In genomic region chr11:116731821-116732739, GRCh38 we compare ENCODE assay signal across 11 cellular contexts. TPM values are rescaled to one million over a fixed set of nuclear protein-coding genes. Genes with fewer than 3 reads are reported as not detected.
DNase-seq lines count a peak whose midpoint lies in the region; ATAC-seq and TF ChIP-seq lines count a peak whose summit lies in the region.
"Had no signal": no experiment of that assay in that cellular context is flagged by ENCODE, and none has a peak within 500 bp of the region (broad histone marks: within the 10 kb centered on the region; RNA-seq: fewer than 3 reads in every experiment).

No MANE protein-coding gene starts in this region.

- peaks cover 0 to 2% (median 0%) of the 10 kb centered on the region in 5 experiments for H3K9me3 Mint-ChIP-seq in brain
- H3K9me3 Mint-ChIP-seq: stimulated activated naive CD8-positive, alpha-beta T cell treated with anti-CD3 and anti-CD28 coated beads, Interleukin-15, Interleukin-2, amounts not matched to agents 100 ng/mL and 50 ng/mL, for 24 hours had no signal

- H3K4me3 Mint-ChIP-seq in brain, result peak overlapping the region in 2 of 5 experiments; percentile 68 to 80

- DNase-seq in C1 segment of cervical spinal cord (lab: John Stamatoyannopoulos, UW) (peak in 8 of 14 donors; percentile 17 to 67 (median 48)), H7 (peak; percentile 74), mesenteric fat pad (ENCODE audit: low spot score) (peak; percentile 60), NCI-H1436 (lab: John Stamatoyannopoulos, UW) (no peak), SW 1271 (lab: John Stamatoyannopoulos, UW) (no peak)
- DNase-seq in stimulated activated CD4-positive, alpha-beta T cell treated with anti-CD3 and anti-CD28 coated beads, Interleukin-12 subunit alpha, Interleukin-12 subunit beta, amount 100 ng/mL, for 4 hours, result no peak

- H3K4me1 Mint-ChIP-seq in brain, result peaks cover 58% of the 10 kb centered on the region

- no peak for ATAC-seq in HG02763 (IDR thresholded peaks at IDR 0.05; ENCODE audit: unreplicated experiment)

- H3K4me3 ChIP-seq in H7 (ENCODE audit: insufficient read depth, low read depth, low read length), result peak overlapping the region; percentile 41; the same call in 1 of the 2 replicates
- H3K4me3 ChIP-seq: HAP-1 had no signal

- H3K36me3 Mint-ChIP-seq in brain, result no peaks in the 10 kb centered on the region

- H3K27ac Mint-ChIP-seq in brain, result peak overlapping the region; percentile 54 to 97 (median 95)

- peaks cover 4% of the 10 kb centered on the region for H3K27me3 Mint-ChIP-seq in brain
- H3K27me3 Mint-ChIP-seq: stimulated activated naive CD8-positive, alpha-beta T cell treated with anti-CD3 and anti-CD28 coated beads, Interleukin-15, Interleukin-2, amounts not matched to agents 100 ng/mL and 50 ng/mL, for 24 hours had no signal

- no peaks in the 10 kb centered on the region for H3K36me3 ChIP-seq in H7 (replicated peaks; ENCODE audit: control insufficient read depth, insufficient read depth, low read length)
- H3K36me3 ChIP-seq: BE2C, HAP-1 had no signal

- H3K27me3 ChIP-seq in H7 (ENCODE audit: control insufficient read depth, insufficient read depth, low read length), result no peaks in the 10 kb centered on the region; the same call in 1 of the 2 replicates
- H3K27me3 ChIP-seq: BE2C had no signal

- no peak for TF ChIP-seq CTCF in brain (conservative IDR thresholded peaks at IDR 0.05)

RNA-seq across cellular contexts. Expression of gene BUD13, which starts 40.7 kb away (rescaled TPM):
- 31.1 and 33.2 TPM in 2 replicates for total RNA-seq in H7 (2014; rRNA removed; shearing (Covaris generic))
- 28.7 TPM for polyA plus RNA-seq in brain (ENCODE audit: insufficient read depth, low read depth, low replicate concordance)
- 13.4 TPM for total RNA-seq in mesenteric fat pad

RNA-seq across cellular contexts. Expression of gene ZPR1, which starts 55.7 kb away (rescaled TPM):
- total RNA-seq in H7 (2014; rRNA removed; shearing (Covaris generic)), result 66.3 and 75.0 TPM in 2 replicates
- 48.0 TPM for polyA plus RNA-seq in brain (ENCODE audit: insufficient read depth, low read depth, low replicate concordance)
- total RNA-seq in mesenteric fat pad, result 79.1 TPM

RNA-seq across cellular contexts. Expression of gene APOA5, which starts 59.6 kb away (rescaled TPM):
- 0.07 and 0.11 TPM in 2 replicates for total RNA-seq in H7 (2014; rRNA removed; shearing (Covaris generic))
- not detected for polyA plus RNA-seq in brain (ENCODE audit: insufficient read depth, low read depth, low replicate concordance)
- not detected for total RNA-seq in mesenteric fat pad

Comparison
In these comparisons a context has a peak if more than half of its experiments do, and no peak if none do; other contexts are left out.
1. DNase-seq: peak in C1 segment of cervical spinal cord (8 of 14), H7 (single experiment) and mesenteric fat pad (single experiment); none in stimulated activated CD4-positive, alpha-beta T cell treated with anti-CD3 and anti-CD28 coated beads, Interleukin-12 subunit alpha, Interleukin-12 subunit beta, amount 100 ng/mL, for 4 hours (single experiment), NCI-H1436 (single experiment) and SW 1271 (0 of 2).